ENCODE assay signal across 1 cellular context in genomic region chr7:50273301-50273700, GRCh38.
TF ChIP-seq lines count a peak whose summit lies in the region.

No MANE protein-coding gene starts in this region.

TF ChIP-seq in GM12878, 131 proteins besides CTCF, POLR2A, EP300 and RAD21:
- TF ChIP-seq RUNX3 (IDR thresholded peaks at IDR 0.05; ENCODE audit: low read length) (peak; percentile 46; the same call in 1 of the 2 replicates), GATAD2B (conservative IDR thresholded peaks at IDR 0.05; ENCODE audit: low read depth) (no peak), WRNIP1 (IDR thresholded peaks at IDR 0.05; ENCODE audit: borderline replicate concordance, low read depth, low read length) (no peak), TCF12 (IDR thresholded peaks at IDR 0.05; ENCODE audit: low read depth, low read length) (0 out of 2 replicates have a peak, but pooled peaks have one; percentile 41), E4F1 (IDR thresholded peaks at IDR 0.05; ENCODE audit: borderline replicate concordance, partially characterized antibody) (no peak), SREBF1 (IDR thresholded peaks at IDR 0.05; ENCODE audit: low read length) (no peak), NR2C2 (IDR thresholded peaks at IDR 0.05; ENCODE audit: borderline replicate concordance, control insufficient read depth, insufficient read length, low read depth) (no peak)
